ENCODE assay signal across 9 cellular contexts in the genomic region with DNA sequence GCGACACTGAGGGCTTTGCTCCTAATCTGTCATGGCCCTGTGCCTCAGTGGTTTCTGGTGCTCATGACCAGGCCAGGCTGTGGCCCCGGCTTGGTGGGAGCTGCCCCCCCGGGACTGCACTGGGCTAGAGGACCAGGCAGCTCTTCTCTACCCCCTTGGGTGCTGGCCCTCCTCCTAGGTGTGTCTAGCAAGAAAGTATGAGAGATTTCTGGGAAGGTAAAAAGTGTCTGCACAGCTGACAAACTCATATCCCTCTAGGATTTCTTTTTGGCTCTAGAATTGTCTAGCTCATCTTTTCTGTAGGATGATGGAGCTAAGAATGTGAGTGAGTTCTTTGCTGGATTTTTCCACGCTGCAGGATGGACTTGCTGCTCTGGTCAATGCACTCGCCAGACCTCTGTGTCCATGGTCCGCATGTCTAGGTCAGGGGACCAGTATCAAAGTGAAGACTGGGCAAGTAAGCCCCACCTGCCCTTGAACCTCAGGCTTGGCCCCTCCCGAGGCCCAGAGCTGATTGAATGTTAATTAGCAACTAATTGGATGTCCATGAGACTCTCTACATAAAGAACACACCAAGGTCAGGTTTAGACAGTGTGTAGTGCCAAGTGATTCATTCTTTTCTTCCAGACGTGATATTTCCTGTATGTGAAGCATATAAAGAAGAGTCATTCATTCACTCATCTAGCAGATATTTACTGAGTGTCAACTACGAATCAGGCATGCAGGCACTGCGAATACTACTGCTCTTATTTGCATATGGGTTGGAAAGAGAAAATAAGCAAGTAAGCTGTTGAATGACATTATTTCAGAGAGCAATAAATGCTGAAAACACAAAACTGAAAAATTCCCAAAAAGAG. TPM values are rescaled to one million over a fixed set of nuclear protein-coding genes. Genes with fewer than 3 reads are reported as not detected.
DNase-seq lines count a peak whose midpoint lies in the region; ATAC-seq, FAIRE-seq and TF ChIP-seq lines count a peak whose summit lies in the region.
"Had no signal": no experiment of that assay in that cellular context is flagged by ENCODE, and none has a peak within 500 bp of the region (broad histone marks: within the 10 kb centered on the region; RNA-seq: fewer than 3 reads in every experiment).

No MANE protein-coding gene starts in this region.

- TF ChIP-seq RAD21 in K562 (CRISPR knock-in tag; conservative IDR thresholded peaks at IDR 0.05 in 1 of 2, IDR thresholded peaks at IDR 0.05 in 1 of 2): no peak

- no peaks in the 10 kb centered on the region for H3K36me3 ChIP-seq in BLaER1
- H3K36me3 ChIP-seq in K562 (ENCODE audit: control insufficient read depth, insufficient read depth, low read length): no peaks in the 10 kb centered on the region

- intact Hi-C loops in K562 (cut with micrococcal nuclease): no loop called here

- H3K9me1 ChIP-seq in K562 (ENCODE audit: control insufficient read depth, insufficient read depth, low read length): no peaks in the 10 kb centered on the region

- CTCF ChIA-PET in K562 (lab: Yijun Ruan, JAX; ENCODE audit: low intra/inter-chr PET ratio): no interaction called here

- peak overlapping the region; percentile 77 for H2AFZ ChIP-seq in K562 (ENCODE audit: low read depth, low read length)

- no peak for TF ChIP-seq POLR2A in K562 (conservative IDR thresholded peaks at IDR 0.05)

- H4K20me1 ChIP-seq in BLaER1: no peaks in the 10 kb centered on the region
- no peaks in the 10 kb centered on the region for H4K20me1 ChIP-seq in K562 (replicated peaks; ENCODE audit: control insufficient read depth, insufficient read depth, low read length)

- no peaks in the 10 kb centered on the region for H3K79me2 ChIP-seq in K562 (ENCODE audit: control insufficient read depth, insufficient read depth, low read length)

- H3K27me3 ChIP-seq in BLaER1: peaks cover 34% of the 10 kb centered on the region
- peaks cover 0 to 6% of the 10 kb centered on the region in 2 experiments; a peak in 3 of 5 replicates for H3K27me3 ChIP-seq in K562 (ENCODE audit: control insufficient read depth in 2 of 2, insufficient read depth in 2 of 2, low read length in 2 of 2)

- in situ Hi-C loops in K562 (cut with MboI): no loop called here

- no peak for FAIRE-seq in K562 (lab: Jason Lieb, UNC)

- peak overlapping the region; percentile 70 for H3K4me3 ChIP-seq in BLaER1
- H3K4me3 ChIP-seq in K562: peak overlapping the region; percentile 42

- H3K4me1 ChIP-seq in BLaER1 (peaks cover 15% of the 10 kb centered on the region), K562 (replicated peaks in 1 of 2; ENCODE audit: control insufficient read depth in 2 of 2, insufficient read depth in 2 of 2, low read length in 2 of 2) (peaks cover 0 to 10% of the 10 kb centered on the region in 2 experiments; a peak in 3 of 5 replicates)

- 42% methylated on average over 10 of the region's 10 CpGs for WGBS in K562 (ENCODE audit: insufficient coverage, low coverage, missing lambda C conversion rate)

- no peak for DNase-seq in K562 (ENCODE audit: extremely low read depth in 1 of 4, low spot score in 3 of 4)
- peak; percentile 60 for DNase-seq in mesenteric fat pad (ENCODE audit: low spot score)

- ATAC-seq in HG03460 (IDR thresholded peaks at IDR 0.05; ENCODE audit: unreplicated experiment) (peak; percentile 24), K562 (peak; percentile 53), HG03571 (IDR thresholded peaks at IDR 0.05; ENCODE audit: unreplicated experiment) (no peak), HG02623 (IDR thresholded peaks at IDR 0.05; ENCODE audit: unreplicated experiment) (no peak), GM21619 (IDR thresholded peaks at IDR 0.05; ENCODE audit: unreplicated experiment) (no peak), HG03108 (IDR thresholded peaks at IDR 0.05; ENCODE audit: unreplicated experiment) (no peak)

- no peak overlapping the region for H3K27ac ChIP-seq in BLaER1
- no peak overlapping the region for H3K27ac ChIP-seq in K562 (ENCODE audit: extremely low read depth, low read depth, low read length)
- H3K27ac ChIP-seq: HL-60 had no signal

- no peak for TF ChIP-seq CTCF in K562 (IDR thresholded peaks at IDR 0.05 in 2 of 3, conservative IDR thresholded peaks at IDR 0.05 in 1 of 3; ENCODE audit: insufficient read depth in 2 of 3, low read depth in 1 of 3, low read length in 3 of 3)

- H3K4me2 ChIP-seq in BLaER1 (peak overlapping the region; percentile 95), K562 (ENCODE audit: insufficient read depth, low read length) (peak overlapping the region; percentile 72)

- H3K9ac ChIP-seq in BLaER1: peak overlapping the region; percentile 73
- H3K9ac ChIP-seq in K562 (ENCODE audit: insufficient read depth in 1 of 2, low read depth in 2 of 2, low read length in 2 of 2): peak overlapping the region; percentile 59 to 91

- POLR2A ChIA-PET in K562 (lab: Yijun Ruan, JAX): no interaction called here

- H3K9me3 ChIP-seq in BLaER1: no peaks in the 10 kb centered on the region
- no peaks in the 10 kb centered on the region for H3K9me3 ChIP-seq in K562 (replicated peaks; ENCODE audit: control insufficient read depth, insufficient read depth, low read depth, low read length)

- BruUV-seq in K562 (replicated peaks; lab: Mats Ljungman, UMichigan): TSS peak; percentile 60

- TF ChIP-seq EP300 in K562 (IDR thresholded peaks at IDR 0.05; ENCODE audit: low read length): no peak

TF ChIP-seq in K562, 482 proteins besides CTCF, POLR2A, EP300 and RAD21:
- TF ChIP-seq ZNF696 (CRISPR knock-in tag; conservative IDR thresholded peaks at IDR 0.05): no peak
- peak; percentile 1; the same call in 1 of the 2 replicates for TF ChIP-seq ZFX (CRISPR knock-in tag; IDR thresholded peaks at IDR 0.05)
- TF ChIP-seq, protein P1, sequence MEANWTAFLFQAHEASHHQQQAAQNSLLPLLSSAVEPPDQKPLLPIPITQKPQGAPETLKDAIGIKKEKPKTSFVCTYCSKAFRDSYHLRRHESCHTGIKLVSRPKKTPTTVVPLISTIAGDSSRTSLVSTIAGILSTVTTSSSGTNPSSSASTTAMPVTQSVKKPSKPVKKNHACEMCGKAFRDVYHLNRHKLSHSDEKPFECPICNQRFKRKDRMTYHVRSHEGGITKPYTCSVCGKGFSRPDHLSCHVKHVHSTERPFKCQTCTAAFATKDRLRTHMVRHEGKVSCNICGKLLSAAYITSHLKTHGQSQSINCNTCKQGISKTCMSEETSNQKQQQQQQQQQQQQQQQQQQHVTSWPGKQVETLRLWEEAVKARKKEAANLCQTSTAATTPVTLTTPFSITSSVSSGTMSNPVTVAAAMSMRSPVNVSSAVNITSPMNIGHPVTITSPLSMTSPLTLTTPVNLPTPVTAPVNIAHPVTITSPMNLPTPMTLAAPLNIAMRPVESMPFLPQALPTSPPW (CRISPR knock-in tag; IDR thresholded peaks at IDR 0.05): 0 out of 2 replicates have a peak, but pooled peaks have one; percentile 6
- 0 out of 2 replicates have a peak, but pooled peaks have one; percentile 15 for TF ChIP-seq ZBTB7A (IDR thresholded peaks at IDR 0.05; ENCODE audit: borderline replicate concordance, control insufficient read depth, low read depth, low read length)

RNA-seq across cellular contexts. Expression of a gene that starts 15.6 kb away (rescaled TPM):
- total RNA-seq in K562 (2011; cell fraction: chromatin; rRNA removed; ENCODE audit: low replicate concordance): 52.4 and 98.0 TPM in 2 replicates
- total RNA-seq in K562 (2011; cell fraction: nucleolus; rRNA removed): 58.9 and 60.3 TPM in 2 replicates
- total RNA-seq in K562 (2011; cell fraction: nucleoplasm; rRNA removed): 44.1 and 62.2 TPM in 2 replicates
- total RNA-seq in K562 (2014; rRNA removed) (41.0 and 47.0 TPM in 2 replicates), K562 (2014; rRNA removed; fragmentation: Illumina TruSeq; extraction: Trizol) (13.0 and 14.8 TPM in 2 replicates), K562 (2015; rRNA removed; fragmentation: Illumina TruSeq; extraction: Trizol) (20.8 and 21.7 TPM in 2 replicates), K562 (2021) (48.3 and 54.0 TPM in 2 replicates), mesenteric fat pad (13.2 TPM)
- polyA plus RNA-seq in K562 (2011; rRNA removed) (11.0 and 14.5 TPM in 2 replicates), K562 (2014; fragmentation: Illumina TruSeq; extraction: Trizol) (28.4 and 32.1 TPM in 2 replicates), K562 (2014; fragmentation: Nextera tagmentation; extraction: Ambion mirVana) (under 1 TPM; 0.46 to 0.52 TPM), K562 (2014; rRNA removed) (27.4 and 30.3 TPM in 2 replicates)
- polyA plus RNA-seq in K562 (2011; cell fraction: cytosol; rRNA removed): 8.8 and 13.1 TPM in 2 replicates
- polyA plus RNA-seq in K562 (2011; cell fraction: nucleus; rRNA removed): 63.6 and 113 TPM in 2 replicates
- 23.7 and 33.6 TPM in 2 replicates for polyA plus RNA-seq in K562 (2012)
- 12.7 and 15.8 TPM in 2 replicates for polyA minus RNA-seq in K562 (2011; rRNA and poly(A)+ RNA removed)
- 12.8 and 14.9 TPM in 2 replicates for polyA minus RNA-seq in K562 (2011; cell fraction: cytosol; rRNA and poly(A)+ RNA removed)
- polyA minus RNA-seq in K562 (2011; cell fraction: nucleus; rRNA and poly(A)+ RNA removed): 35.9 and 36.1 TPM in 2 replicates

RNA-seq across cellular contexts. Expression of a gene that starts 30.7 kb away (rescaled TPM):
- total RNA-seq in K562 (2011; cell fraction: chromatin; rRNA removed; ENCODE audit: low replicate concordance): not detected in 2 replicates
- total RNA-seq in K562 (2011; cell fraction: nucleolus; rRNA removed): not detected in 2 replicates
- not detected in 2 replicates for total RNA-seq in K562 (2011; cell fraction: nucleoplasm; rRNA removed)
- total RNA-seq in K562 (2014; rRNA removed) (not detected in 2 replicates), K562 (2014; rRNA removed; fragmentation: Illumina TruSeq; extraction: Trizol) (not detected in 2 replicates), K562 (2015; rRNA removed; fragmentation: Illumina TruSeq; extraction: Trizol) (not detected in 2 replicates), K562 (2021) (not detected in 2 replicates), mesenteric fat pad (8.9 TPM)
- polyA plus RNA-seq in K562 (2011; rRNA removed) (0.13 TPM in 1 of 2 replicates, not detected in the other), K562 (2014; fragmentation: Illumina TruSeq; extraction: Trizol) (not detected in 2 replicates), K562 (2014; fragmentation: Nextera tagmentation; extraction: Ambion mirVana) (not detected), K562 (2014; rRNA removed) (not detected in 2 replicates)
- polyA plus RNA-seq in K562 (2011; cell fraction: cytosol; rRNA removed): 0.12 TPM in 1 of 2 replicates, not detected in the other
- not detected in 2 replicates for polyA plus RNA-seq in K562 (2011; cell fraction: nucleus; rRNA removed)
- 0.13 and 0.26 TPM in 2 replicates for polyA plus RNA-seq in K562 (2012)
- polyA minus RNA-seq in K562 (2011; rRNA and poly(A)+ RNA removed): not detected in 2 replicates
- not detected in 2 replicates for polyA minus RNA-seq in K562 (2011; cell fraction: cytosol; rRNA and poly(A)+ RNA removed)
- polyA minus RNA-seq in K562 (2011; cell fraction: nucleus; rRNA and poly(A)+ RNA removed): not detected in 2 replicates

Comparison
In these comparisons a context has a peak if more than half of its experiments do, and no peak if none do; other contexts are left out.
1. ATAC-seq: peak in HG03460 (single experiment) and K562 (single experiment); none in HG03571 (single experiment), HG02623 (single experiment), GM21619 (single experiment) and HG03108 (single experiment).